In genomic region chrX:74557378-74557777, GRCh38 we compare ENCODE assay signal across 36 cellular contexts.
"Had no signal": no experiment of that assay in that cellular context is flagged by ENCODE, and none has a peak within 500 bp of the region (broad histone marks: within the 10 kb centered on the region; RNA-seq: fewer than 3 reads in every experiment).

No MANE protein-coding gene starts in this region.

- H3K4me1 ChIP-seq: ascending aorta had no signal

- H3K27me3 Mint-ChIP-seq: activated CD4-positive, alpha-beta memory T cell treated with anti-CD3 and anti-CD28 coated beads for 36 hours; activated CD4-positive, alpha-beta T cell treated with anti-CD3 and anti-CD28 coated beads, Interleukin-2, amount 10 ng/mL, durations not matched to agents 24 days and 14 days; activated CD8-positive, alpha-beta T cell treated with anti-CD3 and anti-CD28 coated beads for 36 hours; activated naive CD4-positive, alpha-beta T cell treated with anti-CD3 and anti-CD28 coated beads, Interleukin-2, amount 10 ng/mL, durations not matched to agents 7 days and 5 days; activated naive CD4-positive, alpha-beta T cell treated with anti-CD3 and anti-CD28 coated beads, Interleukin-2, amount 50 U/mL, for 24 hours; activated naive CD8-positive, alpha-beta T cell; activated naive CD8-positive, alpha-beta T cell treated with anti-CD3 and anti-CD28 coated beads, Interleukin-2, amount 10 ng/mL, durations not matched to agents 7 days and 5 days; activated naive CD8-positive, alpha-beta T cell treated with anti-CD3 and anti-CD28 coated beads, Interleukin-2, amount 50 U/mL, for 24 hours; central memory CD8-positive, alpha-beta T cell had no signal

- H3K27me3 ChIP-seq: ascending aorta, cardiac muscle cell had no signal

- H3K36me3 ChIP-seq: ascending aorta, cardiac muscle cell had no signal

- DNase-seq: activated B cell treated with CpG ODN at 0.5 μM for 24 hours; activated CD4-positive, alpha-beta memory T cell treated with anti-CD3 and anti-CD28 coated beads for 36 hours; activated CD4-positive, alpha-beta T cell treated with anti-CD3 and anti-CD28 coated beads for 4 hours; activated CD4-positive, alpha-beta T cell treated with anti-CD3 and anti-CD28 coated beads, Interleukin-2, amount 10 ng/mL, durations not matched to agents 24 days and 14 days; activated CD4-positive, alpha-beta T cell treated with anti-CD3 and anti-CD28 coated beads, Interleukin-2, amount 50 U/mL, for 1 hour; activated CD4-positive, alpha-beta T cell treated with anti-CD3 and anti-CD28 coated beads, Interleukin-2, amount 50 U/mL, for 4 hours; activated CD4-positive, CD25-positive, alpha-beta regulatory T cell treated with anti-CD3 and anti-CD28 coated beads, Interleukin-2, amount 50 U/mL, for 72 hours; activated CD8-positive, alpha-beta memory T cell treated with anti-CD3 and anti-CD28 coated beads, Interleukin-2, amount 50 U/mL, for 4 hours; activated CD8-positive, alpha-beta T cell treated with anti-CD3 and anti-CD28 coated beads for 36 hours; activated effector memory CD4-positive, alpha-beta T cell treated with Interleukin-2 at 50 U/mL for 16 hours; activated gamma-delta T cell; activated naive CD4-positive, alpha-beta T cell treated with anti-CD3 and anti-CD28 coated beads, Interleukin-2, amount 10 ng/mL, durations not matched to agents 7 days and 5 days; activated naive CD4-positive, alpha-beta T cell treated with Interleukin-2 at 50 U/mL for 16 hours; activated naive CD8-positive, alpha-beta T cell treated with anti-CD3 and anti-CD28 coated beads, Interleukin-2, amount 10 ng/mL, durations not matched to agents 7 days and 5 days; activated naive CD8-positive, alpha-beta T cell treated with anti-CD3 and anti-CD28 coated beads, Interleukin-2, amount 50 U/mL, for 24 hours; activated T-cell treated with anti-CD3 and anti-CD28 coated beads, Interleukin-2, amount 50 U/mL, for 24 hours; activated T-cell treated with anti-CD3 and anti-CD28 coated beads, Interleukin-2, amount 50 U/mL, for 48 hours; amygdala; anterior cingulate cortex; caudate nucleus; cerebellar nuclear complex; SW 1271; T-helper 1 cell; T-helper 2 cell; T-helper 9 cell had no signal

- H3K4me1 Mint-ChIP-seq: activated B cell treated with CpG ODN at 0.5 μM for 24 hours; activated CD4-positive, alpha-beta T cell treated with anti-CD3 and anti-CD28 coated beads, Interleukin-2, amount 10 ng/mL, durations not matched to agents 24 days and 14 days; activated naive CD4-positive, alpha-beta T cell treated with anti-CD3 and anti-CD28 coated beads, Interleukin-2, amount 10 ng/mL, durations not matched to agents 7 days and 5 days; activated naive CD4-positive, alpha-beta T cell treated with anti-CD3 and anti-CD28 coated beads, Interleukin-2, amount 50 U/mL, for 24 hours; activated naive CD8-positive, alpha-beta T cell treated with anti-CD3 and anti-CD28 coated beads, Interleukin-2, amount 10 ng/mL, durations not matched to agents 7 days and 5 days; activated naive CD8-positive, alpha-beta T cell treated with anti-CD3 and anti-CD28 coated beads, Interleukin-2, amount 50 U/mL, for 24 hours; brain; central memory CD8-positive, alpha-beta T cell had no signal

- H3K4me3 Mint-ChIP-seq: activated B cell treated with CpG ODN at 0.5 μM for 24 hours; activated CD4-positive, alpha-beta memory T cell treated with anti-CD3 and anti-CD28 coated beads for 36 hours; activated CD4-positive, alpha-beta T cell treated with anti-CD3 and anti-CD28 coated beads, Interleukin-2, amount 10 ng/mL, durations not matched to agents 24 days and 14 days; activated CD8-positive, alpha-beta T cell treated with anti-CD3 and anti-CD28 coated beads for 36 hours; activated naive CD4-positive, alpha-beta T cell treated with anti-CD3 and anti-CD28 coated beads, Interleukin-2, amount 10 ng/mL, durations not matched to agents 7 days and 5 days; activated naive CD4-positive, alpha-beta T cell treated with anti-CD3 and anti-CD28 coated beads, Interleukin-2, amount 50 U/mL, for 24 hours; activated naive CD8-positive, alpha-beta T cell; activated naive CD8-positive, alpha-beta T cell treated with anti-CD3 and anti-CD28 coated beads, Interleukin-2, amount 10 ng/mL, durations not matched to agents 7 days and 5 days; activated naive CD8-positive, alpha-beta T cell treated with anti-CD3 and anti-CD28 coated beads, Interleukin-2, amount 50 U/mL, for 24 hours; activated T-cell treated with anti-CD3 and anti-CD28 coated beads, Interleukin-2, amount 50 U/mL, for 24 hours; activated T-helper 1 cell treated with anti-CD3 and anti-CD28 coated beads, Interleukin-12 subunit alpha, Interleukin-12 subunit beta, Interleukin-2, Interleukin-4 antibody, amounts not matched to agents 30 ng/mL and 10 ng/mL and 1 ng/mL, durations not matched to agents 14 hours and 24 hours and 36 hours; brain; central memory CD8-positive, alpha-beta T cell; T-helper 1 cell treated with Interleukin-12 subunit alpha and Interleukin-12 subunit beta and Interleukin-4 antibody, amounts not matched to agents 30 μg/mL and 1 μg/mL, for 36 hours; T-helper 2 cell treated with Interferon-gamma antibody and Interleukin-4, amounts not matched to agents 5 μg/mL and 100 μg/mL, for 36 hours had no signal

- H3K4me3 ChIP-seq: ascending aorta, cardiac muscle cell had no signal

- H3K27ac ChIP-seq: ascending aorta, cardiac muscle cell, VCaP had no signal

- H3K9me3 ChIP-seq: ascending aorta had no signal

- H3K27ac Mint-ChIP-seq: activated B cell treated with CpG ODN at 0.5 μM for 24 hours; activated CD4-positive, alpha-beta memory T cell treated with anti-CD3 and anti-CD28 coated beads for 36 hours; activated CD4-positive, alpha-beta T cell treated with anti-CD3 and anti-CD28 coated beads, Interleukin-2, amount 10 ng/mL, durations not matched to agents 24 days and 14 days; activated CD8-positive, alpha-beta T cell treated with anti-CD3 and anti-CD28 coated beads for 36 hours; activated naive CD4-positive, alpha-beta T cell treated with anti-CD3 and anti-CD28 coated beads, Interleukin-2, amount 10 ng/mL, durations not matched to agents 7 days and 5 days; activated naive CD4-positive, alpha-beta T cell treated with anti-CD3 and anti-CD28 coated beads, Interleukin-2, amount 50 U/mL, for 24 hours; activated naive CD8-positive, alpha-beta T cell; activated naive CD8-positive, alpha-beta T cell treated with anti-CD3 and anti-CD28 coated beads, Interleukin-2, amount 10 ng/mL, durations not matched to agents 7 days and 5 days; activated naive CD8-positive, alpha-beta T cell treated with anti-CD3 and anti-CD28 coated beads, Interleukin-2, amount 50 U/mL, for 24 hours; activated T-cell treated with anti-CD3 and anti-CD28 coated beads, Interleukin-2, amount 50 U/mL, for 24 hours; activated T-helper 1 cell treated with anti-CD3 and anti-CD28 coated beads, Interleukin-12 subunit alpha, Interleukin-12 subunit beta, Interleukin-2, Interleukin-4 antibody, amounts not matched to agents 30 ng/mL and 10 ng/mL and 1 ng/mL, durations not matched to agents 14 hours and 24 hours and 36 hours; activated T-helper 2 cell treated with anti-CD3 and anti-CD28 coated beads, Interferon-gamma antibody, Interleukin-2, Interleukin-4, amounts not matched to agents 10 μg/mL and 5 μg/mL and 100 μg/mL, durations not matched to agents 14 hours and 24 hours and 36 hours; brain; T-helper 1 cell treated with Interleukin-12 subunit alpha and Interleukin-12 subunit beta and Interleukin-4 antibody, amounts not matched to agents 30 μg/mL and 1 μg/mL, for 36 hours; T-helper 2 cell treated with Interferon-gamma antibody and Interleukin-4, amounts not matched to agents 5 μg/mL and 100 μg/mL, for 36 hours had no signal

- ATAC-seq: activated CD8-positive, alpha-beta T cell treated with anti-CD3 and anti-CD28 coated beads for 36 hours; activated naive CD8-positive, alpha-beta T cell treated with anti-CD3 and anti-CD28 coated beads, Interleukin-2, amount 50 U/mL, for 24 hours had no signal

- H3K9me3 Mint-ChIP-seq: activated B cell treated with CpG ODN at 0.5 μM for 24 hours; activated CD4-positive, alpha-beta memory T cell treated with anti-CD3 and anti-CD28 coated beads for 36 hours; activated CD4-positive, alpha-beta T cell treated with anti-CD3 and anti-CD28 coated beads, Interleukin-2, amount 10 ng/mL, durations not matched to agents 24 days and 14 days; activated CD8-positive, alpha-beta T cell treated with anti-CD3 and anti-CD28 coated beads for 36 hours; activated naive CD4-positive, alpha-beta T cell treated with anti-CD3 and anti-CD28 coated beads, Interleukin-2, amount 10 ng/mL, durations not matched to agents 7 days and 5 days; activated naive CD4-positive, alpha-beta T cell treated with anti-CD3 and anti-CD28 coated beads, Interleukin-2, amount 50 U/mL, for 24 hours; activated naive CD8-positive, alpha-beta T cell treated with anti-CD3 and anti-CD28 coated beads, Interleukin-2, amount 50 U/mL, for 24 hours; activated T-cell treated with anti-CD3 and anti-CD28 coated beads, Interleukin-2, amount 50 U/mL, for 24 hours; activated T-helper 1 cell treated with anti-CD3 and anti-CD28 coated beads, Interleukin-12 subunit alpha, Interleukin-12 subunit beta, Interleukin-2, Interleukin-4 antibody, amounts not matched to agents 30 ng/mL and 10 ng/mL and 1 ng/mL, durations not matched to agents 14 hours and 24 hours and 36 hours; activated T-helper 2 cell treated with anti-CD3 and anti-CD28 coated beads, Interferon-gamma antibody, Interleukin-2, Interleukin-4, amounts not matched to agents 10 μg/mL and 5 μg/mL and 100 μg/mL, durations not matched to agents 14 hours and 24 hours and 36 hours; brain; central memory CD8-positive, alpha-beta T cell; T-helper 1 cell treated with Interleukin-12 subunit alpha and Interleukin-12 subunit beta and Interleukin-4 antibody, amounts not matched to agents 30 μg/mL and 1 μg/mL, for 36 hours; T-helper 2 cell treated with Interferon-gamma antibody and Interleukin-4, amounts not matched to agents 5 μg/mL and 100 μg/mL, for 36 hours had no signal

- H3K36me3 Mint-ChIP-seq: activated CD4-positive, alpha-beta memory T cell treated with anti-CD3 and anti-CD28 coated beads for 36 hours; activated naive CD4-positive, alpha-beta T cell treated with anti-CD3 and anti-CD28 coated beads, Interleukin-2, amount 10 ng/mL, durations not matched to agents 7 days and 5 days; activated naive CD8-positive, alpha-beta T cell; brain had no signal
